19 cellular contexts compared by ENCODE assay signal in genomic region chr13:26838821-26839220, GRCh38.
DNase-seq lines count a peak whose midpoint lies in the region; FAIRE-seq and TF ChIP-seq lines count a peak whose summit lies in the region.
"Had no signal": no experiment of that assay in that cellular context is flagged by ENCODE, and none has a peak within 500 bp of the region (broad histone marks: within the 10 kb centered on the region; RNA-seq: fewer than 3 reads in every experiment).

No MANE protein-coding gene starts in this region.

- H2AK5ac ChIP-seq in H1 (ENCODE audit: low read depth, low read length) = no peak overlapping the region

- no peaks in the 10 kb centered on the region for H4K20me1 ChIP-seq in H1 (replicated peaks in 1 of 2; ENCODE audit: control insufficient read depth in 1 of 2, insufficient read depth in 2 of 2, low read length in 2 of 2)
- H4K20me1 ChIP-seq: BLaER1 treated with 17β-estradiol and CSF1 and Interleukin-3, amounts not matched to agents 10 nM and 100 nM had no signal

- no peaks in the 10 kb centered on the region for H3K23me2 ChIP-seq in H1 (ENCODE audit: low read depth, low read length)

- H3K4me1 ChIP-seq in H1 (replicated peaks in 1 of 4; ENCODE audit: control insufficient read depth in 3 of 4, insufficient read depth in 4 of 4, low read length in 3 of 4) (peaks cover 0 to 4% (median 0%) of the 10 kb centered on the region in 4 experiments; a peak in 2 of 7 replicates), suprapubic skin (no peaks in the 10 kb centered on the region)
- H3K4me1 ChIP-seq: A549; BLaER1 treated with 17β-estradiol and CSF1 and Interleukin-3, amounts not matched to agents 10 nM and 100 nM; Caco-2 had no signal

- H2BK120ac ChIP-seq in H1 (replicated peaks; ENCODE audit: low read depth, low read length) = no peak overlapping the region

- H3K9ac ChIP-seq in H1 (replicated peaks in 1 of 4; ENCODE audit: extremely low read depth in 1 of 4, low read depth in 3 of 4, low read length in 3 of 4) = no peak overlapping the region
- H3K9ac ChIP-seq: BLaER1 treated with 17β-estradiol and CSF1 and Interleukin-3, amounts not matched to agents 10 nM and 100 nM had no signal

- H3K27ac ChIP-seq in VCaP (peak overlapping the region; percentile 94), H1 (ENCODE audit: low read depth, low read length) (no peak overlapping the region), suprapubic skin (peak overlapping the region; percentile 64)
- H3K27ac ChIP-seq: 22Rv1; A549; BLaER1 treated with 17β-estradiol and CSF1 and Interleukin-3, amounts not matched to agents 10 nM and 100 nM had no signal

- no peak overlapping the region for H2AFZ ChIP-seq in H1 (ENCODE audit: low read length)

- H3K27me3 ChIP-seq in H1 (replicated peaks in 1 of 4; ENCODE audit: control insufficient read depth in 3 of 4, extremely low read depth in 1 of 4, insufficient read depth in 3 of 4, low read length in 3 of 4) = no peaks in the 10 kb centered on the region
- H3K27me3 ChIP-seq in suprapubic skin = peaks cover 4% of the 10 kb centered on the region
- H3K27me3 ChIP-seq: BLaER1 treated with 17β-estradiol and CSF1 and Interleukin-3, amounts not matched to agents 10 nM and 100 nM had no signal

- POLR2A ChIA-PET in H1 (lab: Charles Lee; ENCODE audit: partially characterized antibody) = interaction anchor here (0.7 kb wide), 1 partner anchor 128 kb away, joined by 3 read pairs; no protein-coding TSS in a partner anchor

- H2BK12ac ChIP-seq in H1 (ENCODE audit: low read depth, low read length) = no peak overlapping the region

- CTCF ChIA-PET in H1 (lab: Charles Lee; ENCODE audit: partially characterized antibody) = no interaction called here

- FAIRE-seq in H1 (lab: Jason Lieb, UNC) = no peak
- FAIRE-seq: A549, D721Med, G401.6, GM12891, GM19239 had no signal

- no peak for TF ChIP-seq RAD21 in H1 (IDR thresholded peaks at IDR 0.05 in 1 of 2, conservative IDR thresholded peaks at IDR 0.05 in 1 of 2; ENCODE audit: low read depth in 2 of 2, low read length in 2 of 2)

- no peak overlapping the region for H3K4ac ChIP-seq in H1 (replicated peaks; ENCODE audit: insufficient read length, low read depth, low read length)

- no peak for DNase-seq in H1 (ENCODE audit: low read depth in 1 of 2, low spot score in 2 of 2)
- DNase-seq in suprapubic skin (ENCODE audit: low spot score in 2 of 2) = no peak
- no peak for DNase-seq in NCI-H748 treated with DMSO at 0.1 percent for 48 hours (lab: John Stamatoyannopoulos, UW)
- DNase-seq in activated CD8-positive, alpha-beta memory T cell treated with anti-CD3 and anti-CD28 coated beads for 24 hours = no peak
- DNase-seq: AML-193; Caco-2; Calu3; CD4-positive, alpha-beta T cell; CD8-positive, alpha-beta T cell; DMS79 treated with DMSO at 0.1 percent for 48 hours; GF-D8 had no signal

- no peak overlapping the region for H3K18ac ChIP-seq in H1 (ENCODE audit: extremely low read depth, low read length)

- H3K14ac ChIP-seq in H1 (ENCODE audit: insufficient read length) = no peak overlapping the region

- H2BK15ac ChIP-seq in H1 (ENCODE audit: low read length) = no peak overlapping the region

- H2BK5ac ChIP-seq in H1 (ENCODE audit: low read depth, low read length) = no peak overlapping the region

- no peak overlapping the region for H3K4me3 ChIP-seq in H1 (ENCODE audit: extremely low read depth in 1 of 4, insufficient read depth in 2 of 4, low read depth in 3 of 4, low read length in 4 of 4)
- H3K4me3 ChIP-seq in suprapubic skin = no peak overlapping the region
- H3K4me3 ChIP-seq: A549; BLaER1 treated with 17β-estradiol and CSF1 and Interleukin-3, amounts not matched to agents 10 nM and 100 nM had no signal

- H3K36me3 ChIP-seq in H1 (ENCODE audit: control insufficient read depth in 2 of 4, insufficient read depth in 4 of 4, low read length in 3 of 4) = no peaks in the 10 kb centered on the region
- no peaks in the 10 kb centered on the region for H3K36me3 ChIP-seq in suprapubic skin
- H3K36me3 ChIP-seq: BLaER1 treated with 17β-estradiol and CSF1 and Interleukin-3, amounts not matched to agents 10 nM and 100 nM had no signal

- H4K5ac ChIP-seq in H1 (ENCODE audit: insufficient read length, low read depth, low read length) = no peak overlapping the region

- no peak overlapping the region for H4K8ac ChIP-seq in H1 (ENCODE audit: extremely low read depth, insufficient read depth, low read length)

- no peak for TF ChIP-seq CTCF in VCaP (conservative IDR thresholded peaks at IDR 0.05)
- no peak for TF ChIP-seq CTCF in H1 (IDR thresholded peaks at IDR 0.05; ENCODE audit: control extremely low read depth in 1 of 3, insufficient read depth in 1 of 3, low read depth in 1 of 3, low read length in 3 of 3)
- no peak for TF ChIP-seq CTCF in suprapubic skin (IDR thresholded peaks at IDR 0.05)

- H3K79me1 ChIP-seq in H1 (ENCODE audit: low read depth, low read length) = no peaks in the 10 kb centered on the region

- no peak overlapping the region for H3K23ac ChIP-seq in H1 (ENCODE audit: insufficient read length)

- peak overlapping the region; percentile 38 for H4K91ac ChIP-seq in H1 (replicated peaks; ENCODE audit: insufficient read length, low read length)

- no peak overlapping the region for H3K4me2 ChIP-seq in H1 (ENCODE audit: insufficient read depth in 1 of 2, low read depth in 2 of 2, low read length in 2 of 2)
- H3K4me2 ChIP-seq: A549; BLaER1 treated with 17β-estradiol and CSF1 and Interleukin-3, amounts not matched to agents 10 nM and 100 nM had no signal

- no peaks in the 10 kb centered on the region for H3K79me2 ChIP-seq in H1 (ENCODE audit: control insufficient read depth in 1 of 2, insufficient read depth in 2 of 2, low read length in 2 of 2)

- H3K9me3 ChIP-seq in H1 (ENCODE audit: insufficient read depth in 2 of 2, low read depth in 1 of 2, low read length in 1 of 2) (peaks cover 4% of the 10 kb centered on the region in 2 experiments; a peak in 2 of 4 replicates), suprapubic skin (no peaks in the 10 kb centered on the region)
- H3K9me3 ChIP-seq: A549, Caco-2 had no signal

- 88% methylated on average over 2 of the region's 2 CpGs; no CpG with 5 or more reads in 1 of the 2 experiments for WGBS in H1 (ENCODE audit: extremely low coverage in 1 of 2, insufficient coverage in 1 of 2, insufficient read length in 1 of 2, insufficient replicate concordance in 2 of 2, low coverage in 1 of 2, low lambda C conversion rate in 2 of 2, missing lambda C conversion rate in 1 of 2), 2 experiments
- 65% methylated on average over 2 of the region's 2 CpGs for whole genome bisulfite sequencing in suprapubic skin

- TF ChIP-seq POLR2A in H1 (IDR thresholded peaks at IDR 0.05; ENCODE audit: control extremely low read depth in 1 of 2, low read depth in 2 of 2, low read length in 2 of 2) (no peak), suprapubic skin (IDR thresholded peaks at IDR 0.05) (no peak)

- H2BK20ac ChIP-seq in H1 (ENCODE audit: low read length) = 0 out of 2 replicates have a peak overlapping the region, but pooled peaks have one; percentile 44

- H3K56ac ChIP-seq in H1 (replicated peaks; ENCODE audit: insufficient read length, low read depth, low read length) = no peak overlapping the region

- TF ChIP-seq EP300 in H1 (IDR thresholded peaks at IDR 0.05; ENCODE audit: borderline replicate concordance in 1 of 2, low read depth in 2 of 2, low read length in 2 of 2) (no peak), suprapubic skin (IDR thresholded peaks at IDR 0.05) (no peak)

TF ChIP-seq in H1, 55 proteins besides CTCF, POLR2A, EP300 and RAD21:
- no peak for TF ChIP-seq ASH2L (IDR thresholded peaks at IDR 0.05; ENCODE audit: low read length)
- no peak for TF ChIP-seq RFX5 (IDR thresholded peaks at IDR 0.05; ENCODE audit: borderline replicate concordance, low read depth, low read length)
- no peak for TF ChIP-seq EZH2 (IDR thresholded peaks at IDR 0.05; ENCODE audit: low read depth, low read length, severe bottlenecking)
- no peak for TF ChIP-seq SIX5 (IDR thresholded peaks at IDR 0.05; ENCODE audit: low read depth, low read length)
- no peak for TF ChIP-seq CHD2 (IDR thresholded peaks at IDR 0.05; ENCODE audit: low read length)
- TF ChIP-seq CBX5 (IDR thresholded peaks at IDR 0.05; ENCODE audit: low read depth, low read length) = no peak
- no peak for TF ChIP-seq RNF2 (IDR thresholded peaks at IDR 0.05; ENCODE audit: borderline replicate concordance, low read depth, low read length, missing control alignments, poor library complexity, severe bottlenecking)
- no peak for TF ChIP-seq SIRT6 (IDR thresholded peaks at IDR 0.05; ENCODE audit: low read length)
- TF ChIP-seq JUND (IDR thresholded peaks at IDR 0.05; ENCODE audit: low read length) = no peak
- no peak for TF ChIP-seq CHD1 (IDR thresholded peaks at IDR 0.05; ENCODE audit: low read depth, low read length)
- TF ChIP-seq SP4 (IDR thresholded peaks at IDR 0.05; ENCODE audit: low read length) = no peak
- no peak for TF ChIP-seq CEBPB (IDR thresholded peaks at IDR 0.05; ENCODE audit: low read depth, low read length)
- TF ChIP-seq HDAC6 (IDR thresholded peaks at IDR 0.05; ENCODE audit: low read depth, low read length) = no peak
- no peak for TF ChIP-seq BRCA1 (IDR thresholded peaks at IDR 0.05; ENCODE audit: low read depth, low read length)
TF ChIP-seq in H1: peak in this region for 0.
